Comparison of ENCODE assay signal across 8 cellular contexts in the genomic region with DNA sequence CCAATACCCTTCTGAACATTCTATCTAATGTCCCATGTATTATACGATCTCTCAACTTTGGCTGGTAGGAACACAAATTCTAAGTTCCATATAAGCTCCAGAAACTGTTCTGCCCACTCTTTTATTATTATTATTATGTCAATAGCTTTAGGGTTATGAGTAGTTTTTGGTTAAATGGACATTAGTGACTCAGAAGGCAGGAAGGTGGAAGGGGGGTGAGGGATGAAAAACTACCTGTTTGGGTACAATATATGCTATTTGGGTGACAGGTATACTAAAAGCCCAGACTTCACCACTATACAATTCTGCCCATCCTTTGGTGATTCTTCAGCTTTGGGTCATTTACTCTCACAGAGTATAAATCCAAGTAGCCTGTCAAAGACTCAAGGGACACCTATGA. TPM values are rescaled to one million over a fixed set of nuclear protein-coding genes. Genes with fewer than 3 reads are reported as not detected.
"Had no signal": no experiment of that assay in that cellular context is flagged by ENCODE, and none has a peak within 500 bp of the region (broad histone marks: within the 10 kb centered on the region; RNA-seq: fewer than 3 reads in every experiment).

No MANE protein-coding gene starts in this region.

- H2AFZ ChIP-seq: GM23248 had no signal

- H3K36me3 ChIP-seq: HAP-1 had no signal

- FAIRE-seq: HTR-8/SVneo, K562 had no signal

- H3K9ac ChIP-seq: GM23248 had no signal

- H3K4me1 ChIP-seq: HAP-1 had no signal

- H3K27ac ChIP-seq: GM23248 had no signal

- H3K4me3 ChIP-seq: GM23248, HAP-1, K562 had no signal

- DNase-seq: GM23248, GOT3, H7, HFFc6, IMR-90 had no signal

RNA-seq across cellular contexts. Expression of gene TRIM29, which starts 22.5 kb away (rescaled TPM):
- total RNA-seq: GM23248, IMR-90 had no signal
- polyA plus RNA-seq: IMR-90 had no signal
